11 cellular contexts compared by ENCODE assay signal in genomic region chr11:117197516-117198456, GRCh38. TPM values are rescaled to one million over a fixed set of nuclear protein-coding genes. Genes with fewer than 3 reads are reported as not detected.
DNase-seq lines count a peak whose midpoint lies in the region; ATAC-seq, FAIRE-seq and TF ChIP-seq lines count a peak whose summit lies in the region.
"Had no signal": no experiment of that assay in that cellular context is flagged by ENCODE, and none has a peak within 500 bp of the region (broad histone marks: within the 10 kb centered on the region; RNA-seq: fewer than 3 reads in every experiment).

No MANE protein-coding gene starts in this region.

- H3K4me1 ChIP-seq in adipocyte (ENCODE audit: control insufficient read depth, insufficient read depth, low read length) = peaks cover 55% of the 10 kb centered on the region
- H3K4me1 ChIP-seq in iPS-15b (ENCODE audit: control insufficient read depth, insufficient read depth, low read length) = peaks cover 18% of the 10 kb centered on the region
- H3K4me1 ChIP-seq: HAP-1 had no signal

- H3K36me3 ChIP-seq in adipocyte (ENCODE audit: control insufficient read depth, insufficient read depth, low read length, severe bottlenecking) (peaks cover 18% of the 10 kb centered on the region), iPS-15b (ENCODE audit: control insufficient read depth, insufficient read depth, low read length) (peaks cover 14% of the 10 kb centered on the region)
- H3K36me3 ChIP-seq: HAP-1 had no signal

- H3K27me3 ChIP-seq in adipocyte (replicated peaks; ENCODE audit: control insufficient read depth, insufficient read depth, low read length) (no peaks in the 10 kb centered on the region), iPS-15b (ENCODE audit: control insufficient read depth, insufficient read depth, low read length) (no peaks in the 10 kb centered on the region)

- no peak for DNase-seq in GM13977 (ENCODE audit: low spot score)
- peak; percentile 41 for DNase-seq in adipocyte (ENCODE audit: low read depth)
- DNase-seq in G401 (ENCODE audit: low spot score) = no peak
- DNase-seq in NCI-H1105 treated with DMSO at 0.1 percent for 48 hours (lab: John Stamatoyannopoulos, UW) = no peak
- DNase-seq in RPMI8226 = no peak
- no peak for DNase-seq in GM19239 (ENCODE audit: insufficient read length, low spot score)
- DNase-seq: activated CD4-positive, CD25-positive, alpha-beta regulatory T cell; nucleus accumbens had no signal

- H3K9me3 ChIP-seq in adipocyte (ENCODE audit: control insufficient read depth, low read length) (no peaks in the 10 kb centered on the region), iPS-15b (ENCODE audit: control insufficient read depth, insufficient read depth, low read length) (no peaks in the 10 kb centered on the region)
- H3K9me3 ChIP-seq: HAP-1 had no signal

- H3K4me3 ChIP-seq in adipocyte (ENCODE audit: low read length) = peak overlapping the region; percentile 58
- H3K4me3 ChIP-seq in iPS-15b (ENCODE audit: low read depth, low read length) = peak overlapping the region; percentile 54
- H3K4me3 ChIP-seq: HAP-1 had no signal

- in situ Hi-C loops in GM13977 (cut with MboI; ENCODE audit: low pct_unique_long_range_greater_than_20kb, low sequenced_read_pairs, unreplicated experiment) (no loop called here), G401 (cut with HindIII; ENCODE audit: low sequenced_read_pairs) (no loop called here)

- H3K9me3 Mint-ChIP-seq in stimulated activated memory B cell treated with anti-CD40 and anti-IgM and Interleukin-4, amounts not matched to agents 10 μg/mL and 1 μg/mL and 100 μg/mL, for 72 hours = no peaks in the 10 kb centered on the region

- H3K27me3 Mint-ChIP-seq in stimulated activated memory B cell treated with anti-CD40 and anti-IgM and Interleukin-4, amounts not matched to agents 10 μg/mL and 1 μg/mL and 100 μg/mL, for 72 hours = no peaks in the 10 kb centered on the region

- H3K9ac ChIP-seq in adipocyte (ENCODE audit: low read length) (peak overlapping the region; percentile 89), iPS-15b (ENCODE audit: low read depth, low read length) (peak overlapping the region; percentile 38)

- H3K27ac Mint-ChIP-seq in stimulated activated memory B cell treated with anti-CD40 and anti-IgM and Interleukin-4, amounts not matched to agents 10 μg/mL and 1 μg/mL and 100 μg/mL, for 72 hours = peak overlapping the region; percentile 4

- H3K36me3 Mint-ChIP-seq in stimulated activated memory B cell treated with anti-CD40 and anti-IgM and Interleukin-4, amounts not matched to agents 10 μg/mL and 1 μg/mL and 100 μg/mL, for 72 hours = peaks cover 42% of the 10 kb centered on the region

- no peak overlapping the region for H3K4me3 Mint-ChIP-seq in stimulated activated memory B cell treated with anti-CD40 and anti-IgM and Interleukin-4, amounts not matched to agents 10 μg/mL and 1 μg/mL and 100 μg/mL, for 72 hours

- H3K4me1 Mint-ChIP-seq in stimulated activated memory B cell treated with anti-CD40 and anti-IgM and Interleukin-4, amounts not matched to agents 10 μg/mL and 1 μg/mL and 100 μg/mL, for 72 hours = peaks cover 31% of the 10 kb centered on the region

- TF ChIP-seq CTCF in GM13977 (IDR thresholded peaks at IDR 0.05; ENCODE audit: extremely low read depth, insufficient read depth, missing control alignments) = peak; percentile 32

- no peak for FAIRE-seq in GM19239 (lab: Jason Lieb, UNC)

- ATAC-seq in stimulated activated memory B cell treated with anti-CD40 and anti-IgM and Interleukin-4, amounts not matched to agents 10 μg/mL and 1 μg/mL and 100 μg/mL, for 72 hours = no peak

RNA-seq across cellular contexts. Expression of gene TAGLN, which starts 1.4 kb away (rescaled TPM):
- 860 and 912 TPM in 2 replicates for total RNA-seq in G401 (2014; rRNA removed; shearing (Covaris generic))

RNA-seq across cellular contexts. Expression of gene SIDT2, which starts 19.2 kb away (rescaled TPM):
- 18.6 and 20.1 TPM in 2 replicates for total RNA-seq in G401 (2014; rRNA removed; shearing (Covaris generic))

RNA-seq across cellular contexts. Expression of gene PCSK7, which starts 34.1 kb away (rescaled TPM):
- 40.3 and 52.6 TPM in 2 replicates for total RNA-seq in G401 (2014; rRNA removed; shearing (Covaris generic))

RNA-seq across cellular contexts. Expression of gene RNF214, which starts 34.7 kb away (rescaled TPM):
- total RNA-seq in G401 (2014; rRNA removed; shearing (Covaris generic)) = 5.5 and 18.3 TPM in 2 replicates

RNA-seq across cellular contexts. Expression of gene PAFAH1B2, which starts 53.7 kb away (rescaled TPM):
- total RNA-seq in G401 (2014; rRNA removed; shearing (Covaris generic)) = 127 and 161 TPM in 2 replicates
